8 cellular contexts compared by ENCODE assay signal in the genomic region with DNA sequence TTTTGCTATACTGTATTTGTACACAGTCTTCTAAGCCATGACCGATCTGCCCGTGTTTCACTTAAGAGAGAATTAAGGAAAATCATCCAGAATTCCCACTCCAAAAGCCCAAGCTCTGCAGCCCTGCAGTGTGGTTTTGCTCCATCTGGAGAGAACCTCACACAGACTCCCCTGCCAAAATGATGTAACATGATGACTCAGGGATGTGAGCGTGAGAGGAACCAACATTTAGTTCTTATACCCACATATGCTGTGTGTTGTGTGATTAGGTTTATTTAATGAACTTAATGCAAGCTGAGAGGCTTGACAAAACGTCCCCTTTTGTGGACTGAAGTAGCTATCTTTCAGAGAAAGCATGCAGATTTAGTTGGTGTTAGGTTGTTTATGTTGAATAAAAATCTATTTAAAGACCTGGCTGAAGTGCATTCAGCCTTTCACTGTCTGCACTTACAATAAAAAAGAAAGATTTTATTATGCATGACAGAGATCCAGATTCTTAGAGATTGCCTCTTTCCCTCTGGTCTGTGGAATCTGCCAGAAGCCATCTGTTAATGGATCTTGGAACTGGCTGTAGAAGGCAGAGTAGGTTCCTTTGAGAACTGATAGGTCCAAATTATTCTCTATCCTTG. TPM values are rescaled to one million over a fixed set of nuclear protein-coding genes. Genes with fewer than 3 reads are reported as not detected.
A peak's percentile ranks its signal among the peaks of the same experiment; 100 is the strongest.
DNase-seq lines count a peak whose midpoint lies in the region; ATAC-seq and TF ChIP-seq lines count a peak whose summit lies in the region.

No MANE protein-coding gene starts in this region.

- H3K9me3 ChIP-seq in HUES64 (ENCODE audit: insufficient read depth, low read depth, low read length) (no peaks in the 10 kb centered on the region), psoas muscle (no peaks in the 10 kb centered on the region)

- H3K36me3 ChIP-seq in HUES64 (ENCODE audit: insufficient read depth, low read length) (peaks cover 17% of the 10 kb centered on the region), psoas muscle (ENCODE audit: insufficient read depth in 1 of 2, low read depth in 1 of 2) (peaks cover 0 to 4% of the 10 kb centered on the region in 2 donors)

- DNase-seq in AG09319 (ENCODE audit: extremely low read depth, low read depth): peak; percentile 88
- DNase-seq in SKM-1 (lab: John Stamatoyannopoulos, UW; ENCODE audit: unreplicated experiment): peak; percentile 23
- DNase-seq in fibroblast of the aortic adventitia (ENCODE audit: low read depth): peak; percentile 96
- no peak for DNase-seq in psoas muscle
- no peak for DNase-seq in activated CD4-positive, alpha-beta T cell treated with anti-CD3 and anti-CD28 coated beads for 48 hours
- no peak for DNase-seq in T-helper 2 cell

- 65% methylated on average over 3 of the region's 4 CpGs for WGBS in HUES64
- WGBS in psoas muscle, 3 donors: 16 to 25% (median 19%) methylated on average over 4 of the region's 4 CpGs

- no peak overlapping the region; the same call in 1 of the 2 replicates for H3K4me3 ChIP-seq in HUES64 (ENCODE audit: low read length)
- peak overlapping the region; percentile 28 for H3K4me3 ChIP-seq in fibroblast of the aortic adventitia (ENCODE audit: low read depth, low read length)
- H3K4me3 ChIP-seq in psoas muscle: peak overlapping the region; percentile 41

- H3K27ac ChIP-seq in HUES64 (ENCODE audit: low read depth, low read length) (peak overlapping the region; percentile 85), psoas muscle (peak overlapping the region; percentile 73)

- intact Hi-C loops in psoas muscle (cut with DNase I): no loop called here

- ATAC-seq in psoas muscle: peak; percentile 80 to 91 (median 87)
- ATAC-seq in GM18873 (IDR thresholded peaks at IDR 0.05; ENCODE audit: low FRiP score, unreplicated experiment): no peak

- peak overlapping the region; percentile 27; the same call in 1 of the 2 replicates for H3K9ac ChIP-seq in HUES64 (ENCODE audit: low read depth, low read length)

- peaks cover 66% of the 10 kb centered on the region for H3K4me1 ChIP-seq in HUES64 (ENCODE audit: insufficient read depth, low read length)
- H3K4me1 ChIP-seq in psoas muscle: peaks cover 66% of the 10 kb centered on the region

- TF ChIP-seq CTCF in AG09319 (IDR thresholded peaks at IDR 0.05; ENCODE audit: low read depth, low read length) (no peak), fibroblast of the aortic adventitia (IDR thresholded peaks at IDR 0.05; ENCODE audit: insufficient read depth, low read length) (no peak), psoas muscle (IDR thresholded peaks at IDR 0.05) (no peak)

- H3K27me3 ChIP-seq in HUES64 (ENCODE audit: insufficient read depth, low read length) (no peaks in the 10 kb centered on the region), psoas muscle (ENCODE audit: insufficient read depth in 3 of 3, low read length in 2 of 3) (no peaks in the 10 kb centered on the region)

RNA-seq across cellular contexts. Expression of a gene that starts 6.3 kb away (rescaled TPM):
- 31.4 TPM for polyA plus RNA-seq in HUES64 (2013, experiment 1 of 2)
- polyA plus RNA-seq in HUES64 (2013, experiment 2 of 2): 36.5 TPM
- total RNA-seq in fibroblast of the aortic adventitia (ENCODE audit: low replicate concordance): 64.9 and 67.4 TPM in 2 replicates
- total RNA-seq in psoas muscle: 100 to 1,000 TPM in 3 of 4 donors, 10 to 100 TPM in 1; 91.4 to 145 (median 115) TPM
- polyA plus RNA-seq in psoas muscle: 100 to 1,000 TPM in 2 of 3 donors, 10 to 100 TPM in 1; 49.0 to 239 (median 111) TPM

Comparison
In these comparisons a context has a peak if more than half of its experiments do, and no peak if none do; other contexts are left out.
1. DNase-seq: peak in AG09319 (single experiment), SKM-1 (single experiment) and fibroblast of the aortic adventitia (single experiment); none in psoas muscle (0 of 2), activated CD4-positive, alpha-beta T cell treated with anti-CD3 and anti-CD28 coated beads for 48 hours (single experiment) and T-helper 2 cell (0 of 5).